In the genomic region with DNA sequence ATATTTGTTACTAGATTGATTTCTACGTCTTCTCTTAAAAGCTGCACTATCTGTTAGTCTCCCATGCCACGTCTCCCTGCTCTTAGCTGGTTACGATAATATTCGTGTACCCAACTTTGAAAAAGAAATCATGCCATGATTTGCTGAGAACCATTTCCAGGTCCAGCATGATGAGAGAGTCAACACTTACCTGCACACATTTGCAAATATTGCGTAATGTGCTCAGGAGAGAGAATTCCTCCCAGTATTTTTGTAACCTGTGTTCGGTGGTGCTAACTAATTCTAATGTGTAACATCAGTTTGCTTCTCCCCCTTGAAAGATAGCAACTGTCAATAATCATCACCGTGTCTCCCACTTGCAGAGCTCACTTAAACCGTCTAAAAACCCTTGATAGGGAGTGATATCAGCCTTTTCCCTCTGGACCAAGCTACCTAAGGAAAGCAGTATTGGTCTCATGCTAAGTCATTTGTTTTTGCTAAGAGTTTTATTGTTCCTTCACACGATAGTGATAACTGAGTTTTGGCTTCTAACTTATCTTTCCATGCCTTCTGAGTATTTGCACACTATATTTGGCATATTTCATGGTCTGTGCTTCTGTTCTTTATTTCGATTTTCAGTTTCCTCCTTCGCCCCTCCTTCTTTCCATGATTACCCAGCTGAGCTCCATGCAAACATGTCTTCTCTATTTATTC, we compare ENCODE assay signal across 1 cellular context.
TF ChIP-seq lines count a peak whose summit lies in the region.

No MANE protein-coding gene starts in this region.

TF ChIP-seq in GM23338, 12 proteins besides CTCF, POLR2A, EP300 and RAD21 (continued from another document):
- TF ChIP-seq, protein P1, sequence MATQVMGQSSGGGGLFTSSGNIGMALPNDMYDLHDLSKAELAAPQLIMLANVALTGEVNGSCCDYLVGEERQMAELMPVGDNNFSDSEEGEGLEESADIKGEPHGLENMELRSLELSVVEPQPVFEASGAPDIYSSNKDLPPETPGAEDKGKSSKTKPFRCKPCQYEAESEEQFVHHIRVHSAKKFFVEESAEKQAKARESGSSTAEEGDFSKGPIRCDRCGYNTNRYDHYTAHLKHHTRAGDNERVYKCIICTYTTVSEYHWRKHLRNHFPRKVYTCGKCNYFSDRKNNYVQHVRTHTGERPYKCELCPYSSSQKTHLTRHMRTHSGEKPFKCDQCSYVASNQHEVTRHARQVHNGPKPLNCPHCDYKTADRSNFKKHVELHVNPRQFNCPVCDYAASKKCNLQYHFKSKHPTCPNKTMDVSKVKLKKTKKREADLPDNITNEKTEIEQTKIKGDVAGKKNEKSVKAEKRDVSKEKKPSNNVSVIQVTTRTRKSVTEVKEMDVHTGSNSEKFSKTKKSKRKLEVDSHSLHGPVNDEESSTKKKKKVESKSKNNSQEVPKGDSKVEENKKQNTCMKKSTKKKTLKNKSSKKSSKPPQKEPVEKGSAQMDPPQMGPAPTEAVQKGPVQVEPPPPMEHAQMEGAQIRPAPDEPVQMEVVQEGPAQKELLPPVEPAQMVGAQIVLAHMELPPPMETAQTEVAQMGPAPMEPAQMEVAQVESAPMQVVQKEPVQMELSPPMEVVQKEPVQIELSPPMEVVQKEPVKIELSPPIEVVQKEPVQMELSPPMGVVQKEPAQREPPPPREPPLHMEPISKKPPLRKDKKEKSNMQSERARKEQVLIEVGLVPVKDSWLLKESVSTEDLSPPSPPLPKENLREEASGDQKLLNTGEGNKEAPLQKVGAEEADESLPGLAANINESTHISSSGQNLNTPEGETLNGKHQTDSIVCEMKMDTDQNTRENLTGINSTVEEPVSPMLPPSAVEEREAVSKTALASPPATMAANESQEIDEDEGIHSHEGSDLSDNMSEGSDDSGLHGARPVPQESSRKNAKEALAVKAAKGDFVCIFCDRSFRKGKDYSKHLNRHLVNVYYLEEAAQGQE (IDR thresholded peaks at IDR 0.05; ENCODE audit: unreplicated experiment): no peak
- TF ChIP-seq EZH2phosphoT487 (IDR thresholded peaks at IDR 0.05; ENCODE audit: unreplicated experiment): no peak
- no peak for TF ChIP-seq NANOG (IDR thresholded peaks at IDR 0.05; ENCODE audit: borderline replicate concordance)
- TF ChIP-seq, protein P2, sequence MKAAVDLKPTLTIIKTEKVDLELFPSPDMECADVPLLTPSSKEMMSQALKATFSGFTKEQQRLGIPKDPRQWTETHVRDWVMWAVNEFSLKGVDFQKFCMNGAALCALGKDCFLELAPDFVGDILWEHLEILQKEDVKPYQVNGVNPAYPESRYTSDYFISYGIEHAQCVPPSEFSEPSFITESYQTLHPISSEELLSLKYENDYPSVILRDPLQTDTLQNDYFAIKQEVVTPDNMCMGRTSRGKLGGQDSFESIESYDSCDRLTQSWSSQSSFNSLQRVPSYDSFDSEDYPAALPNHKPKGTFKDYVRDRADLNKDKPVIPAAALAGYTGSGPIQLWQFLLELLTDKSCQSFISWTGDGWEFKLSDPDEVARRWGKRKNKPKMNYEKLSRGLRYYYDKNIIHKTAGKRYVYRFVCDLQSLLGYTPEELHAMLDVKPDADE (IDR thresholded peaks at IDR 0.05): no peak
- TF ChIP-seq ZNF114 (CRISPR knock-in tag; IDR thresholded peaks at IDR 0.05): no peak
- TF ChIP-seq, protein P3, sequence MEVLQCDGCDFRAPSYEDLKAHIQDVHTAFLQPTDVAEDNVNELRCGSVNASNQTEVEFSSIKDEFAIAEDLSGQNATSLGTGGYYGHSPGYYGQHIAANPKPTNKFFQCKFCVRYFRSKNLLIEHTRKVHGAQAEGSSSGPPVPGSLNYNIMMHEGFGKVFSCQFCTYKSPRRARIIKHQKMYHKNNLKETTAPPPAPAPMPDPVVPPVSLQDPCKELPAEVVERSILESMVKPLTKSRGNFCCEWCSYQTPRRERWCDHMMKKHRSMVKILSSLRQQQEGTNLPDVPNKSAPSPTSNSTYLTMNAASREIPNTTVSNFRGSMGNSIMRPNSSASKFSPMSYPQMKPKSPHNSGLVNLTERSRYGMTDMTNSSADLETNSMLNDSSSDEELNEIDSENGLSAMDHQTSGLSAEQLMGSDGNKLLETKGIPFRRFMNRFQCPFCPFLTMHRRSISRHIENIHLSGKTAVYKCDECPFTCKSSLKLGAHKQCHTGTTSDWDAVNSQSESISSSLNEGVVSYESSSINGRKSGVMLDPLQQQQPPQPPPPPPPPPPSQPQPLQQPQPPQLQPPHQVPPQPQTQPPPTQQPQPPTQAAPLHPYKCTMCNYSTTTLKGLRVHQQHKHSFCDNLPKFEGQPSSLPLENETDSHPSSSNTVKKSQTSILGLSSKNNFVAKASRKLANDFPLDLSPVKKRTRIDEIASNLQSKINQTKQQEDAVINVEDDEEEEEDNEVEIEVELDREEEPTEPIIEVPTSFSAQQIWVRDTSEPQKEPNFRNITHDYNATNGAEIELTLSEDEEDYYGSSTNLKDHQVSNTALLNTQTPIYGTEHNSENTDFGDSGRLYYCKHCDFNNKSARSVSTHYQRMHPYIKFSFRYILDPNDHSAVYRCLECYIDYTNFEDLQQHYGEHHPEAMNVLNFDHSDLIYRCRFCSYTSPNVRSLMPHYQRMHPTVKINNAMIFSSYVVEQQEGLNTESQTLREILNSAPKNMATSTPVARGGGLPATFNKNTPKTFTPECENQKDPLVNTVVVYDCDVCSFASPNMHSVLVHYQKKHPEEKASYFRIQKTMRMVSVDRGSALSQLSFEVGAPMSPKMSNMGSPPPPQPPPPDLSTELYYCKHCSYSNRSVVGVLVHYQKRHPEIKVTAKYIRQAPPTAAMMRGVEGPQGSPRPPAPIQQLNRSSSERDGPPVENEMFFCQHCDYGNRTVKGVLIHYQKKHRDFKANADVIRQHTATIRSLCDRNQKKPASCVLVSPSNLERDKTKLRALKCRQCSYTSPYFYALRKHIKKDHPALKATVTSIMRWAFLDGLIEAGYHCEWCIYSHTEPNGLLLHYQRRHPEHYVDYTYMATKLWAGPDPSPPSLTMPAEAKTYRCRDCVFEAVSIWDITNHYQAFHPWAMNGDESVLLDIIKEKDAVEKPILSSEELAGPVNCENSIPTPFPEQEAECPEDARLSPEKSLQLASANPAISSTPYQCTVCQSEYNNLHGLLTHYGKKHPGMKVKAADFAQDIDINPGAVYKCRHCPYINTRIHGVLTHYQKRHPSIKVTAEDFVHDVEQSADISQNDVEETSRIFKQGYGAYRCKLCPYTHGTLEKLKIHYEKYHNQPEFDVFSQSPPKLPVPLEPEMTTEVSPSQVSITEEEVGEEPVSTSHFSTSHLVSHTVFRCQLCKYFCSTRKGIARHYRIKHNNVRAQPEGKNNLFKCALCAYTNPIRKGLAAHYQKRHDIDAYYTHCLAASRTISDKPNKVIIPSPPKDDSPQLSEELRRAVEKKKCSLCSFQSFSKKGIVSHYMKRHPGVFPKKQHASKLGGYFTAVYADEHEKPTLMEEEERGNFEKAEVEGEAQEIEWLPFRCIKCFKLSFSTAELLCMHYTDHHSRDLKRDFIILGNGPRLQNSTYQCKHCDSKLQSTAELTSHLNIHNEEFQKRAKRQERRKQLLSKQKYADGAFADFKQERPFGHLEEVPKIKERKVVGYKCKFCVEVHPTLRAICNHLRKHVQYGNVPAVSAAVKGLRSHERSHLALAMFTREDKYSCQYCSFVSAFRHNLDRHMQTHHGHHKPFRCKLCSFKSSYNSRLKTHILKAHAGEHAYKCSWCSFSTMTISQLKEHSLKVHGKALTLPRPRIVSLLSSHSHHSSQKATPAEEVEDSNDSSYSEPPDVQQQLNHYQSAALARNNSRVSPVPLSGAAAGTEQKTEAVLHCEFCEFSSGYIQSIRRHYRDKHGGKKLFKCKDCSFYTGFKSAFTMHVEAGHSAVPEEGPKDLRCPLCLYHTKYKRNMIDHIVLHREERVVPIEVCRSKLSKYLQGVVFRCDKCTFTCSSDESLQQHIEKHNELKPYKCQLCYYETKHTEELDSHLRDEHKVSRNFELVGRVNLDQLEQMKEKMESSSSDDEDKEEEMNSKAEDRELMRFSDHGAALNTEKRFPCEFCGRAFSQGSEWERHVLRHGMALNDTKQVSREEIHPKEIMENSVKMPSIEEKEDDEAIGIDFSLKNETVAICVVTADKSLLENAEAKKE (CRISPR knock-in tag; IDR thresholded peaks at IDR 0.05): no peak
- TF ChIP-seq CREB1 (CRISPR knock-in tag; IDR thresholded peaks at IDR 0.05; ENCODE audit: low read depth): no peak
